8 cellular contexts compared by ENCODE assay signal in the genomic region with DNA sequence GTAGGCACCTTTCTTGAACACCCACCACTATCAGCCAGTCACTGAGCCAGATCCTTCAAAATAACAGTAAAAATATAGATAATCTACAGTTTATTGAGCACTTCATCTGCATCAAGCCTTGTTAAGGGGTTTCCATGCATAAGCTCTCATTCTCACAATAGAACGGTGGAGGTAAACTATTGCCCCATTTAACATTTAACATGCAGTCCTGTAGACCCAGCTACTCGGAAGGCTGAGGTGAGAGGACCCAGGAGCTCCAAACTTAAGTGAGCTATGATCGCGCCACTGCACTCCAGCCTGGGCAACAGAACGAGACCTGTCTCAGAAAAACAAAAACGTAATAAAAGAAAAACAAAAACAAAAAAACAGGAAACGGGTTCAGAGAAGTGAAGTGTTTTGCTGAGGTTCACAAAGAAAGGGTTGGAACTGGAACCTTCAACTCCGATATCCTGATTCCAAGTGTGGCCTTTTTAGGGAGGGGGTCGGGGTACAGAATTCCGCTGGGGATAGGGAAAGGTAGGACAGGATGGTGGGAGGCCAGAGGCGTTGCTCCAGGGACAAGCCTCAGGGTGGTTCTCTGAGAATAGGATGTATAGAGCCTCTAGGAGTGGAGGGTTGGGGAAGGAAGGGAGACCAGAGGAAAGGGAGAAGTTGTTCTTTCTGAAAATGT. TPM values are rescaled to one million over a fixed set of nuclear protein-coding genes. Genes with fewer than 3 reads are reported as not detected.
DNase-seq lines count a peak whose midpoint lies in the region; ATAC-seq, FAIRE-seq and TF ChIP-seq lines count a peak whose summit lies in the region.

No MANE protein-coding gene starts in this region.

- peaks cover 6% of the 10 kb centered on the region for H3K27me3 Mint-ChIP-seq in brain

- no peak for TF ChIP-seq CTCF in A673 (conservative IDR thresholded peaks at IDR 0.05; ENCODE audit: low read depth, low read length)
- no peak for TF ChIP-seq CTCF in brain (conservative IDR thresholded peaks at IDR 0.05)

- intact Hi-C loops in A673 (cut with micrococcal nuclease; ENCODE audit: unreplicated experiment): loop anchor here (2.0 to 10.0 kb wide), 3 partner anchors 81 to 355 kb away; partner anchors contain the start of gene MED18

- no peak for DNase-seq in A673 (ENCODE audit: low spot score)
- DNase-seq in ecto neural progenitor cell (ENCODE audit: low spot score): no peak
- no peak for DNase-seq in NOMO-1 (lab: John Stamatoyannopoulos, UW; ENCODE audit: unreplicated experiment in 2 of 2)
- no peak for DNase-seq in H54 (ENCODE audit: insufficient read length, low spot score)

- peak overlapping the region; percentile 84 to 96 (median 89) for H3K4me3 Mint-ChIP-seq in brain

- peak overlapping the region; percentile 49 to 78 for H3K9ac ChIP-seq in mucosa of rectum (ENCODE audit: low read depth in 1 of 2, low read length in 2 of 2)

- no TSS peak for BruUV-seq in A673 (replicated peaks; lab: Mats Ljungman, UMichigan)

- peaks cover 45% of the 10 kb centered on the region for H3K4me1 Mint-ChIP-seq in brain

- no peak for TF ChIP-seq POLR2A in H54 (IDR thresholded peaks at IDR 0.05; ENCODE audit: low read depth, low read length)

- ATAC-seq in HG02885 (IDR thresholded peaks at IDR 0.05; ENCODE audit: poor library complexity, unreplicated experiment): no peak

- peak overlapping the region; percentile 71 to 92 (median 87) for H3K27ac Mint-ChIP-seq in brain

- no peaks in the 10 kb centered on the region for H3K9me3 Mint-ChIP-seq in brain

- H3K4me3 ChIP-seq in A673 (ENCODE audit: low read depth, low read length, poor library complexity, severe bottlenecking) (peak overlapping the region; percentile 57), mucosa of rectum (ENCODE audit: low read length in 2 of 2) (peak overlapping the region; percentile 56 to 60)

- H3K9me3 ChIP-seq in A673 (ENCODE audit: low read depth, low read length, poor library complexity, severe bottlenecking) (no peaks in the 10 kb centered on the region), mucosa of rectum (ENCODE audit: control insufficient read depth in 2 of 2, low read length in 2 of 2) (no peaks in the 10 kb centered on the region)

- POLR2A ChIA-PET in A673 (lab: Charles Lee; ENCODE audit: low non-redundant PET): interaction anchor here (1.0 kb wide), 1 partner anchor 11 kb away, joined by 4 read pairs; no protein-coding TSS in a partner anchor

- H3K27me3 ChIP-seq in A673 (replicated peaks; ENCODE audit: insufficient read depth, low read depth, low read length, poor library complexity) (no peaks in the 10 kb centered on the region), mucosa of rectum (ENCODE audit: control insufficient read depth in 2 of 2, insufficient read depth in 2 of 2, low read length in 2 of 2) (no peaks in the 10 kb centered on the region)

- H3K36me3 Mint-ChIP-seq in brain: no peaks in the 10 kb centered on the region

- no peaks in the 10 kb centered on the region for H3K36me3 ChIP-seq in A673 (ENCODE audit: insufficient read depth, low read length, poor library complexity, severe bottlenecking)
- H3K36me3 ChIP-seq in mucosa of rectum (ENCODE audit: control insufficient read depth in 2 of 2, insufficient read depth in 2 of 2, low read length in 2 of 2): no peaks in the 10 kb centered on the region

- no peak for FAIRE-seq in H54 (lab: Jason Lieb, UNC)

- H3K4me1 ChIP-seq in A673 (ENCODE audit: insufficient read depth, low read length, poor library complexity, severe bottlenecking) (peaks cover 39% of the 10 kb centered on the region), mucosa of rectum (ENCODE audit: control insufficient read depth in 2 of 2, insufficient read depth in 2 of 2, low read length in 2 of 2) (peaks cover 44 to 54% of the 10 kb centered on the region in 2 donors)

- TF ChIP-seq EP300 in Ishikawa (IDR thresholded peaks at IDR 0.05; ENCODE audit: borderline replicate concordance): no peak

- H3K27ac ChIP-seq in A673 (ENCODE audit: low read depth, low read length, poor library complexity, severe bottlenecking): peak overlapping the region; percentile 85
- peak overlapping the region; percentile 81 to 84 for H3K27ac ChIP-seq in mucosa of rectum (ENCODE audit: low read depth in 2 of 2, low read length in 2 of 2)

- no peak for TF ChIP-seq RAD21 in Ishikawa (IDR thresholded peaks at IDR 0.05; ENCODE audit: low read depth)

- CTCF ChIA-PET in A673 (lab: Charles Lee): interaction anchor here (0.5 to 2.1 kb wide), 10 partner anchors 12 to 629 kb away, joined by 3 to 10 read pairs (median 4); partner anchors contain the start of genes ATP5IF1, MED18 and SESN2

TF ChIP-seq in Ishikawa, 13 proteins besides CTCF, POLR2A, EP300 and RAD21:
- TF ChIP-seq TAF1 (IDR thresholded peaks at IDR 0.05; ENCODE audit: low read depth) (no peak), EGR1 (IDR thresholded peaks at IDR 0.05) (no peak), YY1 (IDR thresholded peaks at IDR 0.05; ENCODE audit: low read depth) (no peak), TEAD4 (IDR thresholded peaks at IDR 0.05) (no peak), CREB1 (IDR thresholded peaks at IDR 0.05; ENCODE audit: low read depth) (no peak), TCF12 (IDR thresholded peaks at IDR 0.05; ENCODE audit: low read depth) (0 out of 2 replicates have a peak, but pooled peaks have one; percentile 8), NFIC (IDR thresholded peaks at IDR 0.05) (no peak)
- TF ChIP-seq, protein P1, sequence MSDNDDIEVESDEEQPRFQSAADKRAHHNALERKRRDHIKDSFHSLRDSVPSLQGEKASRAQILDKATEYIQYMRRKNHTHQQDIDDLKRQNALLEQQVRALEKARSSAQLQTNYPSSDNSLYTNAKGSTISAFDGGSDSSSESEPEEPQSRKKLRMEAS (IDR thresholded peaks at IDR 0.05): no peak
TF ChIP-seq in Ishikawa: peak in this region for 1.

RNA-seq across cellular contexts. Expression of gene SESN2, which starts 11.6 kb away (rescaled TPM):
- 15.7 and 19.8 TPM in 2 replicates for total RNA-seq in A673 (2021)
- polyA plus RNA-seq in brain (ENCODE audit: insufficient read depth, low read depth, low replicate concordance): 12.4 TPM

RNA-seq across cellular contexts. Expression of gene ATP5IF1, which starts 11.8 kb away (rescaled TPM):
- 144 and 158 TPM in 2 replicates for total RNA-seq in A673 (2021)
- polyA plus RNA-seq in brain (ENCODE audit: insufficient read depth, low read depth, low replicate concordance): 273 TPM

RNA-seq across cellular contexts. Expression of gene DNAJC8, which starts 14.9 kb away (rescaled TPM):
- total RNA-seq in A673 (2021): 134 and 135 TPM in 2 replicates
- 119 TPM for polyA plus RNA-seq in brain (ENCODE audit: insufficient read depth, low read depth, low replicate concordance)
